8 cellular contexts compared by ENCODE assay signal in genomic region chr13:35978607-35979316, GRCh38.
DNase-seq lines count a peak whose midpoint lies in the region; ATAC-seq, FAIRE-seq and TF ChIP-seq lines count a peak whose summit lies in the region.

No MANE protein-coding gene starts in this region.

- H3K27ac ChIP-seq in RWPE1 (peak overlapping the region; percentile 69), endothelial cell of umbilical vein (ENCODE audit: insufficient read depth, low read depth, low read length) (no peak overlapping the region)

- no peaks in the 10 kb centered on the region for H3K79me2 ChIP-seq in endothelial cell of umbilical vein (ENCODE audit: control insufficient read depth, insufficient read depth, low read length)

- TF ChIP-seq POLR2A in endothelial cell of umbilical vein (IDR thresholded peaks at IDR 0.05; ENCODE audit: low read depth, low read length), result no peak

- peak; percentile 95 for FAIRE-seq in endothelial cell of umbilical vein (lab: Jason Lieb, UNC)

- no peaks in the 10 kb centered on the region for H3K36me3 ChIP-seq in endothelial cell of umbilical vein (ENCODE audit: control insufficient read depth in 2 of 2, extremely low read depth in 1 of 2, insufficient read depth in 2 of 2, low read length in 2 of 2)
- H3K36me3 ChIP-seq in mucosa of descending colon (ENCODE audit: low read depth), result no peaks in the 10 kb centered on the region

- intact Hi-C loops in endothelial cell of umbilical vein (cut with micrococcal nuclease) (loop anchor here (1.0 to 5.0 kb wide), 4 partner anchors 229 to 758 kb away; partner anchors contain the start of gene SPART), mucosa of descending colon (cut with DNase I, micrococcal nuclease) (loop anchor here (5.0 kb wide), 1 partner anchor 299 kb away; no protein-coding TSS in a partner anchor)

- no peaks in the 10 kb centered on the region for H3K27me3 ChIP-seq in endothelial cell of umbilical vein (ENCODE audit: control insufficient read depth in 2 of 2, insufficient read depth in 2 of 2, low read length in 2 of 2)

- H3K4me3 ChIP-seq in endothelial cell of umbilical vein (replicated peaks in 1 of 3; ENCODE audit: insufficient read depth in 1 of 3, low read depth in 1 of 3, low read length in 3 of 3) (no peak overlapping the region), mucosa of descending colon (no peak overlapping the region)

- no peaks in the 10 kb centered on the region for H3K9me1 ChIP-seq in endothelial cell of umbilical vein (replicated peaks; ENCODE audit: control insufficient read depth, extremely low read depth, insufficient read depth, low read length)

- POLR2A ChIA-PET in GM10248 (lab: Yijun Ruan, JAX) (no interaction called here), RWPE1 (lab: Yijun Ruan, JAX; ENCODE audit: low non-redundant PET) (interaction anchor here (0.5 kb wide), 1 partner anchor 294 kb away, joined by 3 read pairs; no protein-coding TSS in a partner anchor), endothelial cell of umbilical vein (lab: Charles Lee) (interaction anchor here (1.2 kb wide), 1 partner anchor 296 kb away, joined by 4 read pairs; no protein-coding TSS in a partner anchor)

- H3K4me2 ChIP-seq in endothelial cell of umbilical vein (ENCODE audit: insufficient read depth, low read length), result no peak overlapping the region

- CTCF ChIA-PET in GM10248 (lab: Yijun Ruan, JAX), result interaction anchor here (0.7 to 2.1 kb wide), 20 partner anchors 8 to 1002 kb away, joined by 3 to 10 read pairs (median 4); no protein-coding TSS in a partner anchor
- CTCF ChIA-PET in RWPE1 (lab: Yijun Ruan, JAX), result interaction anchor here (0.6 to 3.8 kb wide), 9 partner anchors 20 to 1772 kb away, joined by 3 to 35 read pairs (median 4); no protein-coding TSS in a partner anchor
- CTCF ChIA-PET in endothelial cell of umbilical vein (lab: Charles Lee), result interaction anchor here (0.6 to 6.3 kb wide), 32 partner anchors 8 to 1091 kb away, joined by 3 to 482 read pairs (median 4); partner anchors contain the start of genes ALG5 and DCLK1

- H4K20me1 ChIP-seq in endothelial cell of umbilical vein (replicated peaks; ENCODE audit: control insufficient read depth, extremely low read depth, insufficient read depth, low read length), result no peaks in the 10 kb centered on the region

- DNase-seq in AG08396 (ENCODE audit: low spot score) (peak; percentile 44), GM10248 (ENCODE audit: extremely low spot score) (peak; percentile 54), KBM-7 (peak; percentile 74), RWPE1 (ENCODE audit: low spot score) (peak; percentile 46), endothelial cell of umbilical vein (ENCODE audit: low read depth, low spot score) (peak; percentile 78), mucosa of descending colon (peak in 1 of 3 donors; percentile 71)
- DNase-seq in activated naive CD4-positive, alpha-beta T cell (lab: John Stamatoyannopoulos, UW), result no peak

- BruUV-seq in endothelial cell of umbilical vein (replicated peaks; lab: Mats Ljungman, UMichigan), result no TSS peak

- ATAC-seq in mucosa of descending colon (peak; percentile 53), GM19023 (IDR thresholded peaks at IDR 0.05; ENCODE audit: unreplicated experiment) (no peak)

- no peak overlapping the region for H2AFZ ChIP-seq in endothelial cell of umbilical vein (ENCODE audit: low read depth, low read length)

- peaks cover 7% of the 10 kb centered on the region for H3K4me1 ChIP-seq in endothelial cell of umbilical vein (ENCODE audit: control insufficient read depth, extremely low read depth, insufficient read depth, low read length)
- H3K4me1 ChIP-seq in mucosa of descending colon (ENCODE audit: low read depth), result no peaks in the 10 kb centered on the region

- H3K9me3 ChIP-seq in endothelial cell of umbilical vein (replicated peaks; ENCODE audit: control insufficient read depth, insufficient read depth, low read length), result no peaks in the 10 kb centered on the region
- no peaks in the 10 kb centered on the region for H3K9me3 ChIP-seq in mucosa of descending colon

- no peak overlapping the region for H3K9ac ChIP-seq in endothelial cell of umbilical vein (replicated peaks; ENCODE audit: extremely low read depth, insufficient read depth, low read length)

- dilution Hi-C loops in endothelial cell of umbilical vein (cut with MboI; ENCODE audit: extremely low pct_ligation_motif_present, low sequenced_read_pairs), result no loop called here

- peak; percentile 57 for TF ChIP-seq CTCF in GM10248 (IDR thresholded peaks at IDR 0.05; ENCODE audit: control extremely low read depth, extremely low read depth, low read depth, missing control alignments)
- peak; percentile 75 for TF ChIP-seq CTCF in RWPE1 (conservative IDR thresholded peaks at IDR 0.05; ENCODE audit: low read depth)
- TF ChIP-seq CTCF in endothelial cell of umbilical vein (IDR thresholded peaks at IDR 0.05; ENCODE audit: extremely low read depth in 1 of 2, insufficient read depth in 1 of 2, low read depth in 1 of 2, low read length in 2 of 2), result peak; percentile 35 to 50
- TF ChIP-seq CTCF in mucosa of descending colon (IDR thresholded peaks at IDR 0.05), result peak; percentile 46

- in situ Hi-C loops in KBM-7 (cut with MboI; ENCODE audit: low pct_unique_long_range_greater_than_20kb, low sequenced_read_pairs), result no loop called here

TF ChIP-seq in endothelial cell of umbilical vein, 7 proteins besides CTCF, POLR2A, EP300 and RAD21:
- TF ChIP-seq FOS (IDR thresholded peaks at IDR 0.05; ENCODE audit: borderline replicate concordance, insufficient read depth, low read length) (no peak), POLR2AphosphoS5 (IDR thresholded peaks at IDR 0.05; ENCODE audit: insufficient read depth, low read depth, low read length) (no peak), JUN (IDR thresholded peaks at IDR 0.05; ENCODE audit: borderline replicate concordance, insufficient read depth, insufficient read length, low read depth) (no peak), MYC (IDR thresholded peaks at IDR 0.05; ENCODE audit: low read depth, low read length) (no peak), EZH2 (IDR thresholded peaks at IDR 0.05; ENCODE audit: borderline replicate concordance, low read depth, low read length, severe bottlenecking) (no peak), MAX (IDR thresholded peaks at IDR 0.05; ENCODE audit: insufficient read depth, insufficient read length) (no peak), GATA2 (IDR thresholded peaks at IDR 0.05; ENCODE audit: insufficient read depth, insufficient read length, low read depth, low read length) (no peak)

Comparison
In these comparisons a context has a peak if more than half of its experiments do, and no peak if none do; other contexts are left out.
1. DNase-seq: peak in AG08396 (single experiment), GM10248 (single experiment), KBM-7 (single experiment), RWPE1 (single experiment) and endothelial cell of umbilical vein (single experiment); none in activated naive CD4-positive, alpha-beta T cell (0 of 4).
2. Peak in every context shown above with its lines, with median percentiles within 50 percentile points of each other: CTCF ChIP-seq.